17 cellular contexts compared by ENCODE assay signal in genomic region chr7:24455813-24456525, GRCh38.
DNase-seq lines count a peak whose midpoint lies in the region; ATAC-seq and TF ChIP-seq lines count a peak whose summit lies in the region.
"Had no signal": no experiment of that assay in that cellular context is flagged by ENCODE, and none has a peak within 500 bp of the region (broad histone marks: within the 10 kb centered on the region; RNA-seq: fewer than 3 reads in every experiment).

No MANE protein-coding gene starts in this region.

- no peak for TF ChIP-seq CTCF in esophagus muscularis mucosa (IDR thresholded peaks at IDR 0.05)

- H3K4me3 ChIP-seq in esophagus muscularis mucosa: no peak overlapping the region
- no peak overlapping the region for H3K4me3 ChIP-seq in CD8-positive, alpha-beta memory T cell (ENCODE audit: low read length)
- H3K4me3 ChIP-seq: breast epithelium, skin epidermis had no signal

- no peaks in the 10 kb centered on the region for H3K9me3 Mint-ChIP-seq in stimulated activated memory B cell treated with anti-CD40 and anti-IgM and Interleukin-4, amounts not matched to agents 10 μg/mL and 1 μg/mL and 100 μg/mL, for 72 hours
- no peaks in the 10 kb centered on the region for H3K9me3 Mint-ChIP-seq in CD8-positive, alpha-beta memory T cell
- H3K9me3 Mint-ChIP-seq: stimulated activated effector memory CD8-positive, alpha-beta T cell treated with anti-CD3 and anti-CD28 coated beads, Interleukin-12 subunit alpha, Interleukin-12 subunit beta, amount 100 ng/mL, for 72 hours had no signal

- no peak for TF ChIP-seq POLR2A in esophagus muscularis mucosa (IDR thresholded peaks at IDR 0.05; ENCODE audit: low read depth)

- no peak overlapping the region for H3K4me3 Mint-ChIP-seq in stimulated activated memory B cell treated with anti-CD40 and anti-IgM and Interleukin-4, amounts not matched to agents 10 μg/mL and 1 μg/mL and 100 μg/mL, for 72 hours
- H3K4me3 Mint-ChIP-seq in CD8-positive, alpha-beta memory T cell: no peak overlapping the region
- H3K4me3 Mint-ChIP-seq: activated CD8-positive, alpha-beta T cell treated with anti-CD3 and anti-CD28 coated beads, Interleukin-2, amount 10 ng/mL, durations not matched to agents 7 days and 5 days; stimulated activated effector memory CD8-positive, alpha-beta T cell treated with anti-CD3 and anti-CD28 coated beads, Interleukin-12 subunit alpha, Interleukin-12 subunit beta, amount 100 ng/mL, for 72 hours had no signal

- H3K27me3 ChIP-seq in esophagus muscularis mucosa: peaks cover 0 to 5% (median 0%) of the 10 kb centered on the region in 4 donors
- H3K27me3 ChIP-seq in CD8-positive, alpha-beta memory T cell (ENCODE audit: insufficient read depth, low read length, poor library complexity, severe bottlenecking): peaks cover 4% of the 10 kb centered on the region
- H3K27me3 ChIP-seq: breast epithelium had no signal

- intact Hi-C loops in esophagus muscularis mucosa (cut with DNase I): no loop called here

- H3K27ac Mint-ChIP-seq in stimulated activated memory B cell treated with anti-CD40 and anti-IgM and Interleukin-4, amounts not matched to agents 10 μg/mL and 1 μg/mL and 100 μg/mL, for 72 hours: no peak overlapping the region
- H3K27ac Mint-ChIP-seq in CD8-positive, alpha-beta memory T cell: no peak overlapping the region
- H3K27ac Mint-ChIP-seq: activated CD8-positive, alpha-beta T cell treated with anti-CD3 and anti-CD28 coated beads, Interleukin-2, amount 10 ng/mL, durations not matched to agents 7 days and 5 days; stimulated activated effector memory CD8-positive, alpha-beta T cell treated with anti-CD3 and anti-CD28 coated beads, Interleukin-12 subunit alpha, Interleukin-12 subunit beta, amount 100 ng/mL, for 72 hours had no signal

- CTCF ChIA-PET in CD8-positive, alpha-beta memory T cell (lab: Charles Lee): interaction anchor here (0.6 kb wide), 1 partner anchor 831 kb away, joined by 4 read pairs; no protein-coding TSS in a partner anchor

- WGBS in esophagus muscularis mucosa: 74% methylated on average over 6 of the region's 6 CpGs

- peaks cover 11% of the 10 kb centered on the region for H3K27me3 Mint-ChIP-seq in stimulated activated memory B cell treated with anti-CD40 and anti-IgM and Interleukin-4, amounts not matched to agents 10 μg/mL and 1 μg/mL and 100 μg/mL, for 72 hours
- H3K27me3 Mint-ChIP-seq in CD8-positive, alpha-beta memory T cell: peaks cover 6 to 18% of the 10 kb centered on the region in 2 donors

- POLR2A ChIA-PET in CD8-positive, alpha-beta memory T cell (lab: Charles Lee): no interaction called here

- no peaks in the 10 kb centered on the region for H3K36me3 Mint-ChIP-seq in stimulated activated memory B cell treated with anti-CD40 and anti-IgM and Interleukin-4, amounts not matched to agents 10 μg/mL and 1 μg/mL and 100 μg/mL, for 72 hours
- H3K36me3 Mint-ChIP-seq in CD8-positive, alpha-beta memory T cell: no peaks in the 10 kb centered on the region
- H3K36me3 Mint-ChIP-seq: stimulated activated effector memory CD8-positive, alpha-beta T cell treated with anti-CD3 and anti-CD28 coated beads, Interleukin-12 subunit alpha, Interleukin-12 subunit beta, amount 100 ng/mL, for 72 hours had no signal

- ATAC-seq in HG02642 (IDR thresholded peaks at IDR 0.05; ENCODE audit: poor library complexity, unreplicated experiment) (peak; percentile 86), HG03520 (IDR thresholded peaks at IDR 0.05; ENCODE audit: unreplicated experiment) (peak; percentile 86)
- peak; percentile 39 for ATAC-seq in stimulated activated memory B cell treated with anti-CD40 and anti-IgM and Interleukin-4, amounts not matched to agents 10 μg/mL and 1 μg/mL and 100 μg/mL, for 72 hours
- ATAC-seq: activated CD8-positive, alpha-beta T cell treated with anti-CD3 and anti-CD28 coated beads, Interleukin-2, amount 10 ng/mL, durations not matched to agents 7 days and 5 days; Right ventricle myocardium inferior; stimulated activated effector memory CD8-positive, alpha-beta T cell treated with anti-CD3 and anti-CD28 coated beads, Interleukin-12 subunit alpha, Interleukin-12 subunit beta, amount 100 ng/mL, for 72 hours had no signal

- no peak overlapping the region for H3K27ac ChIP-seq in esophagus muscularis mucosa (replicated peaks in 1 of 4)
- H3K27ac ChIP-seq in CD8-positive, alpha-beta memory T cell (ENCODE audit: low read depth, low read length): no peak overlapping the region
- H3K27ac ChIP-seq: 22Rv1, breast epithelium, HL-60 had no signal

- H3K9me3 ChIP-seq in esophagus muscularis mucosa: no peaks in the 10 kb centered on the region
- no peaks in the 10 kb centered on the region for H3K9me3 ChIP-seq in CD8-positive, alpha-beta memory T cell (ENCODE audit: low read length)
- H3K9me3 ChIP-seq: breast epithelium had no signal

- peak; percentile 5 to 21 for DNase-seq in NCI-H526 (lab: John Stamatoyannopoulos, UW)
- no peak for DNase-seq in NCI-H526 treated with DMSO at 0.1 percent for 48 hours (lab: John Stamatoyannopoulos, UW)
- no peak for DNase-seq in esophagus muscularis mucosa (ENCODE audit: extremely low spot score)
- DNase-seq in NCI-H748 treated with DMSO at 0.1 percent for 48 hours (lab: John Stamatoyannopoulos, UW): no peak
- DNase-seq in CD8-positive, alpha-beta memory T cell: no peak
- DNase-seq: activated CD8-positive, alpha-beta T cell treated with anti-CD3 and anti-CD28 coated beads, Interleukin-2, amount 10 ng/mL, durations not matched to agents 7 days and 5 days; mammary epithelial cell; NCI-H2029 treated with DMSO at 0.1 percent for 48 hours had no signal

- H3K4me1 ChIP-seq in esophagus muscularis mucosa: no peaks in the 10 kb centered on the region
- H3K4me1 ChIP-seq in CD8-positive, alpha-beta memory T cell (ENCODE audit: insufficient read depth, low read length): no peaks in the 10 kb centered on the region
- H3K4me1 ChIP-seq: breast epithelium had no signal

- no peaks in the 10 kb centered on the region for H3K36me3 ChIP-seq in esophagus muscularis mucosa
- no peaks in the 10 kb centered on the region for H3K36me3 ChIP-seq in CD8-positive, alpha-beta memory T cell (ENCODE audit: insufficient read depth, low read length)
- H3K36me3 ChIP-seq: breast epithelium had no signal

- TF ChIP-seq EP300 in esophagus muscularis mucosa (IDR thresholded peaks at IDR 0.05): no peak

- H3K4me1 Mint-ChIP-seq in stimulated activated memory B cell treated with anti-CD40 and anti-IgM and Interleukin-4, amounts not matched to agents 10 μg/mL and 1 μg/mL and 100 μg/mL, for 72 hours: peaks cover 9% of the 10 kb centered on the region
- no peaks in the 10 kb centered on the region for H3K4me1 Mint-ChIP-seq in CD8-positive, alpha-beta memory T cell
- H3K4me1 Mint-ChIP-seq: stimulated activated effector memory CD8-positive, alpha-beta T cell treated with anti-CD3 and anti-CD28 coated beads, Interleukin-12 subunit alpha, Interleukin-12 subunit beta, amount 100 ng/mL, for 72 hours had no signal

Comparison
In these comparisons a context has a peak if more than half of its experiments do, and no peak if none do; other contexts are left out.
1. DNase-seq: peak in NCI-H526 (2 of 2); none in NCI-H526 treated with DMSO at 0.1 percent for 48 hours (single experiment), esophagus muscularis mucosa (single experiment), NCI-H748 treated with DMSO at 0.1 percent for 48 hours (single experiment) and CD8-positive, alpha-beta memory T cell (0 of 5).
2. Peak in every context shown above with its lines, with median percentiles within 50 percentile points of each other: ATAC-seq.